Comparison of ENCODE assay signal across 8 cellular contexts in genomic region chr22:39343259-39344045, GRCh38. TPM values are rescaled to one million over a fixed set of nuclear protein-coding genes. Genes with fewer than 3 reads are reported as not detected.
A peak's percentile ranks its signal among the peaks of the same experiment; 100 is the strongest.
DNase-seq lines count a peak whose midpoint lies in the region; ATAC-seq and TF ChIP-seq lines count a peak whose summit lies in the region.

No MANE protein-coding gene starts in this region.

- ATAC-seq in GM18505 (IDR thresholded peaks at IDR 0.05; ENCODE audit: unreplicated experiment), result no peak

- no peak overlapping the region for H2BK5ac ChIP-seq in mesenchymal stem cell (ENCODE audit: low read depth, low read length, poor library complexity, severe bottlenecking)

- H3K27me3 ChIP-seq in effector memory CD4-positive, alpha-beta T cell (replicated peaks; ENCODE audit: control insufficient read depth, insufficient read depth, low read length, poor library complexity, severe bottlenecking), result no peaks in the 10 kb centered on the region
- H3K27me3 ChIP-seq in mesenchymal stem cell (ENCODE audit: control insufficient read depth in 1 of 2, insufficient read depth in 1 of 2, low read length in 2 of 2), result peaks cover 6 to 17% of the 10 kb centered on the region in 2 experiments

- H3K4me2 ChIP-seq in mesenchymal stem cell (ENCODE audit: low read length, poor library complexity, severe bottlenecking), result no peak overlapping the region

- 33% methylated on average over 8 of the region's 15 CpGs for WGBS in mesenchymal stem cell

- no peak overlapping the region for H2BK120ac ChIP-seq in mesenchymal stem cell (ENCODE audit: low read depth, low read length)

- H4K8ac ChIP-seq in mesenchymal stem cell (ENCODE audit: low read length), result no peak overlapping the region

- no peak overlapping the region for H3K18ac ChIP-seq in mesenchymal stem cell (ENCODE audit: low read depth in 1 of 2, low read length in 2 of 2)

- H2AFZ ChIP-seq in mesenchymal stem cell (ENCODE audit: low read depth, low read length), result no peak overlapping the region

- H3K9ac ChIP-seq in mesenchymal stem cell (ENCODE audit: low read length), result no peak overlapping the region

- H4K91ac ChIP-seq in mesenchymal stem cell (ENCODE audit: low read length), result no peak overlapping the region

- no peak for TF ChIP-seq POLR2A in GM18505 (IDR thresholded peaks at IDR 0.05; ENCODE audit: borderline replicate concordance, extremely low read depth, insufficient read depth, insufficient read length)

- H3K4me1 ChIP-seq in effector memory CD4-positive, alpha-beta T cell (ENCODE audit: control insufficient read depth, insufficient read depth, low read length, poor library complexity, severe bottlenecking), result no peaks in the 10 kb centered on the region
- H3K4me1 ChIP-seq in mesenchymal stem cell (ENCODE audit: control insufficient read depth, insufficient read depth, low read depth, low read length), result no peaks in the 10 kb centered on the region

- no peak overlapping the region for H2BK12ac ChIP-seq in mesenchymal stem cell (ENCODE audit: low read length in 2 of 2)

- H2BK15ac ChIP-seq in mesenchymal stem cell (ENCODE audit: low read depth, poor library complexity, severe bottlenecking), result no peak overlapping the region

- peak; percentile 80 for TF ChIP-seq CTCF in GM12875 (IDR thresholded peaks at IDR 0.05; ENCODE audit: borderline replicate concordance, insufficient read depth, low read depth, low read length)

- H3K4ac ChIP-seq in mesenchymal stem cell (ENCODE audit: low read depth in 1 of 2, low read length in 2 of 2), result no peak overlapping the region

- H3K27ac ChIP-seq in effector memory CD4-positive, alpha-beta T cell (ENCODE audit: insufficient read depth, low read length, poor library complexity, severe bottlenecking), result no peak overlapping the region
- H3K27ac ChIP-seq in mesenchymal stem cell (ENCODE audit: low read length, poor library complexity, severe bottlenecking), result no peak overlapping the region

- H3K36me3 ChIP-seq in effector memory CD4-positive, alpha-beta T cell (ENCODE audit: control insufficient read depth, insufficient read depth, low read length), result no peaks in the 10 kb centered on the region
- H3K36me3 ChIP-seq in mesenchymal stem cell (ENCODE audit: control insufficient read depth in 1 of 2, insufficient read depth in 2 of 2, low read depth in 1 of 2, low read length in 2 of 2), result no peaks in the 10 kb centered on the region

- no peak overlapping the region for H2AK5ac ChIP-seq in mesenchymal stem cell (ENCODE audit: low read length, severe bottlenecking)

- H3K14ac ChIP-seq in mesenchymal stem cell (ENCODE audit: low read length in 2 of 2), result no peak overlapping the region

- H3K23ac ChIP-seq in mesenchymal stem cell (ENCODE audit: low read length in 2 of 2), result no peak overlapping the region

- H3K4me3 ChIP-seq in GM12875 (ENCODE audit: low read depth, low read length) (no peak overlapping the region), mesenchymal stem cell (ENCODE audit: insufficient read depth in 1 of 2, low read depth in 1 of 2, low read length in 2 of 2) (no peak overlapping the region)
- H3K4me3 ChIP-seq in effector memory CD4-positive, alpha-beta T cell (ENCODE audit: insufficient read depth, low read depth, low read length, poor library complexity, severe bottlenecking), result no peak overlapping the region

- no peaks in the 10 kb centered on the region for H3K9me3 ChIP-seq in effector memory CD4-positive, alpha-beta T cell (ENCODE audit: control insufficient read depth, low read length)
- no peaks in the 10 kb centered on the region for H3K9me3 ChIP-seq in mesenchymal stem cell (ENCODE audit: control insufficient read depth, low read length)

- H3K79me1 ChIP-seq in mesenchymal stem cell (replicated peaks; ENCODE audit: low read length, poor library complexity, severe bottlenecking), result no peaks in the 10 kb centered on the region

- DNase-seq in A172 (ENCODE audit: low spot score) (peak; percentile 37), NCI-H510A treated with DMSO at 0.1 percent for 48 hours (lab: John Stamatoyannopoulos, UW) (peak; percentile 39), mesenchymal stem cell (peak; percentile 66)
- peak; percentile 53 to 64 for DNase-seq in activated CD4-positive, alpha-beta T cell treated with anti-CD3 and anti-CD28 coated beads, Interleukin-2, amount 50 U/mL, for 48 hours
- peak in 2 of 3 donors; percentile 5 to 27 for DNase-seq in effector memory CD4-positive, alpha-beta T cell
- peak; percentile 27 to 64 (median 53) for DNase-seq in stimulated activated naive CD4-positive, alpha-beta T cell (lab: John Stamatoyannopoulos, UW)

RNA-seq across cellular contexts. Expression of gene SYNGR1, which starts 6.3 kb away (rescaled TPM):
- total RNA-seq in A172 (2014; rRNA removed; shearing (Covaris generic)), result 2.4 and 2.9 TPM in 2 replicates
- 22.3 TPM for polyA plus RNA-seq in mesenchymal stem cell (2013, experiment 1 of 2)
- 22.9 TPM for polyA plus RNA-seq in mesenchymal stem cell (2013, experiment 2 of 2)

RNA-seq across cellular contexts. Expression of gene RPL3, which starts 24.0 kb away (rescaled TPM):
- 867 and 969 TPM in 2 replicates for total RNA-seq in A172 (2014; rRNA removed; shearing (Covaris generic))
- 1,826 TPM for polyA plus RNA-seq in mesenchymal stem cell (2013, experiment 1 of 2)
- 1,787 TPM for polyA plus RNA-seq in mesenchymal stem cell (2013, experiment 2 of 2)

RNA-seq across cellular contexts. Expression of gene TAB1, which starts 56.1 kb away (rescaled TPM):
- 5.8 and 6.3 TPM in 2 replicates for total RNA-seq in A172 (2014; rRNA removed; shearing (Covaris generic))
- polyA plus RNA-seq in mesenchymal stem cell (2013, experiment 1 of 2), result 10.8 TPM
- polyA plus RNA-seq in mesenchymal stem cell (2013, experiment 2 of 2), result 11.1 TPM

Comparison
In these comparisons a context has a peak if more than half of its experiments do, and no peak if none do; other contexts are left out.
1. DNase-seq: peak in every context shown above with its lines; median percentile 66 in mesenchymal stem cell; 58 in activated CD4-positive, alpha-beta T cell treated with anti-CD3 and anti-CD28 coated beads, Interleukin-2, amount 50 U/mL, for 48 hours; 53 in stimulated activated naive CD4-positive, alpha-beta T cell; 39 in NCI-H510A treated with DMSO at 0.1 percent for 48 hours; 37 in A172; 16 in effector memory CD4-positive, alpha-beta T cell.